In the genomic region with DNA sequence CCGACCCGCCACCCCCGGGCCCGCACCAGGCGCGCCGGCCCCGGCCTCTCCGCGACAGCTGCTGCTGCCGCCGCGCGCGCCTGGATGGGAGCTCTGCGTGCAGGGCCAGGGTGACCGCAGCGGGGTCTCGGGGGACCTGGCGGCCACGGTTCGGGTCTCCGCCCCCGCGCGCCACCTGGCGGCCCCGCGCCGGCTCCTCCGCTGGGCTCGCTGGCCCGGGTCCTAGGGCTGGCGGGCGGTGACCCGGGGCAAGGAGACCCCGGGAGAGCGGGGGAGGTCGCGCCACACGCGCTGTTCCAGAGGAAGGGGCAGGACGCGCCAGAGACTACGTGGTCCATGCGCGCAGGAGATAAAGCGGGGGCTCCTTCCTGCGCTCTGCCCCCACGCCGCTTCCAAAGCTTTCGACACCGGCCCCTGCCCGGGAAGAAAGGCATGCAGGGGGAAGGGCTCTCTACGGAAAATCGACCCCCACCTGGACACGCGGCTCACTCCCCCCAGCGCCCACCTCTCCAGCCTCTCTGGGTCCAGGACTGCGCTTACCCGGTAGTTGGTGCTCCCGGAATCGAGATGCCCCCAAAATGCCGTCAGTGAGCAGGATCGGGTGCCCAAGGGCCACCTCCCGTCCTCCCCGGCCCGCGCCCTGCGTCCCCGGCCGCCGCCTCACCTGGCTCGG, we compare ENCODE assay signal across 9 cellular contexts. TPM values are rescaled to one million over a fixed set of nuclear protein-coding genes. Genes with fewer than 3 reads are reported as not detected.
DNase-seq lines count a peak whose midpoint lies in the region; ATAC-seq and TF ChIP-seq lines count a peak whose summit lies in the region.
"Had no signal": no experiment of that assay in that cellular context is flagged by ENCODE, and none has a peak within 500 bp of the region (broad histone marks: within the 10 kb centered on the region; RNA-seq: fewer than 3 reads in every experiment).

No MANE protein-coding gene starts in this region.

- ATAC-seq in GM19455 (IDR thresholded peaks at IDR 0.05; ENCODE audit: unreplicated experiment) (no peak), GM21423 (IDR thresholded peaks at IDR 0.05; ENCODE audit: unreplicated experiment) (no peak)

- in situ Hi-C loops in GM13977 (cut with MboI; ENCODE audit: low pct_unique_long_range_greater_than_20kb, low sequenced_read_pairs, unreplicated experiment) = no loop called here

- H3K4me3 ChIP-seq in fibroblast of villous mesenchyme (ENCODE audit: low read depth, low read length) = peak overlapping the region; percentile 66

- TF ChIP-seq CTCF in GM13977 (IDR thresholded peaks at IDR 0.05; ENCODE audit: extremely low read depth, insufficient read depth, missing control alignments) (peak; percentile 42), fibroblast of villous mesenchyme (IDR thresholded peaks at IDR 0.05; ENCODE audit: insufficient read depth, low read depth, low read length) (peak; percentile 34)

- intact Hi-C loops in posterior vena cava (cut with DNase I) = no loop called here

- DNase-seq in GM13977 (ENCODE audit: low spot score) (peak; percentile 79), NCI-H345 (lab: John Stamatoyannopoulos, UW) (peak; percentile 67), fibroblast of villous mesenchyme (ENCODE audit: low read depth) (no peak), posterior vena cava (ENCODE audit: low spot score) (peak; percentile 49), RKO (ENCODE audit: low spot score) (no peak)
- DNase-seq in activated naive CD4-positive, alpha-beta T cell treated with Interleukin-2 at 50 U/mL for 16 hours = no peak

RNA-seq across cellular contexts. Expression of a gene that starts 0.5 kb away (rescaled TPM):
- total RNA-seq in fibroblast of villous mesenchyme (0.86 and 0.97 TPM in 2 replicates), posterior vena cava (under 1 TPM; 0.51 to 0.67 TPM)
- total RNA-seq: T-helper 1 cell treated with Interleukin-12 subunit alpha and Interleukin-12 subunit beta and Interleukin-4 antibody, amounts not matched to agents 30 ng/mL and 1 ng/mL, for 36 hours had no signal

Comparison
In these comparisons a context has a peak if more than half of its experiments do, and no peak if none do; other contexts are left out.
1. DNase-seq: peak in GM13977 (single experiment), NCI-H345 (single experiment) and posterior vena cava (single experiment); none in fibroblast of villous mesenchyme (single experiment), activated naive CD4-positive, alpha-beta T cell treated with Interleukin-2 at 50 U/mL for 16 hours (single experiment) and RKO (single experiment).